ENCODE assay signal across 20 cellular contexts in genomic region chr6:115901896-115902295, GRCh38.
A peak's percentile ranks its signal among the peaks of the same experiment; 100 is the strongest.
DNase-seq lines count a peak whose midpoint lies in the region; TF ChIP-seq lines count a peak whose summit lies in the region.
"Had no signal": no experiment of that assay in that cellular context is flagged by ENCODE, and none has a peak within 500 bp of the region (broad histone marks: within the 10 kb centered on the region; RNA-seq: fewer than 3 reads in every experiment).

No MANE protein-coding gene starts in this region.

- no peaks in the 10 kb centered on the region for H3K9me3 Mint-ChIP-seq in neural crest cell
- H3K9me3 Mint-ChIP-seq in CD8-positive, alpha-beta memory T cell, result no peaks in the 10 kb centered on the region
- H3K9me3 Mint-ChIP-seq: GM23338 had no signal

- H3K4me1 ChIP-seq in CD8-positive, alpha-beta memory T cell (ENCODE audit: insufficient read depth, low read length), result no peaks in the 10 kb centered on the region
- H3K4me1 ChIP-seq in effector memory CD4-positive, alpha-beta T cell (ENCODE audit: control insufficient read depth, insufficient read depth, low read length, poor library complexity, severe bottlenecking), result no peaks in the 10 kb centered on the region

- POLR2A ChIA-PET in CD8-positive, alpha-beta memory T cell (lab: Charles Lee), result no interaction called here

- H3K27me3 ChIP-seq in CD8-positive, alpha-beta memory T cell (ENCODE audit: insufficient read depth, low read length, poor library complexity, severe bottlenecking), result no peaks in the 10 kb centered on the region
- no peaks in the 10 kb centered on the region for H3K27me3 ChIP-seq in H7 (ENCODE audit: control insufficient read depth, insufficient read depth, low read length)
- no peaks in the 10 kb centered on the region for H3K27me3 ChIP-seq in effector memory CD4-positive, alpha-beta T cell (replicated peaks; ENCODE audit: control insufficient read depth, insufficient read depth, low read length, poor library complexity, severe bottlenecking)

- H3K36me3 ChIP-seq in CD8-positive, alpha-beta memory T cell (ENCODE audit: insufficient read depth, low read length), result no peaks in the 10 kb centered on the region
- no peaks in the 10 kb centered on the region for H3K36me3 ChIP-seq in H7 (replicated peaks; ENCODE audit: control insufficient read depth, insufficient read depth, low read length)
- no peaks in the 10 kb centered on the region for H3K36me3 ChIP-seq in effector memory CD4-positive, alpha-beta T cell (ENCODE audit: control insufficient read depth, insufficient read depth, low read length)

- H3K27ac ChIP-seq in CD8-positive, alpha-beta memory T cell (ENCODE audit: low read depth, low read length), result no peak overlapping the region
- no peak overlapping the region for H3K27ac ChIP-seq in effector memory CD4-positive, alpha-beta T cell (ENCODE audit: insufficient read depth, low read length, poor library complexity, severe bottlenecking)

- H3K27ac Mint-ChIP-seq in neural crest cell (ENCODE audit: unreplicated experiment), result peak overlapping the region; percentile 17
- H3K27ac Mint-ChIP-seq in CD8-positive, alpha-beta memory T cell, result no peak overlapping the region
- H3K27ac Mint-ChIP-seq: CD14-positive monocyte, GM23338 had no signal

- TF ChIP-seq CTCF in neural crest cell (conservative IDR thresholded peaks at IDR 0.05), result no peak

- no peaks in the 10 kb centered on the region for H3K27me3 Mint-ChIP-seq in neural crest cell (ENCODE audit: low read depth)
- H3K27me3 Mint-ChIP-seq in CD8-positive, alpha-beta memory T cell, result peaks cover 0 to 3% of the 10 kb centered on the region in 2 donors

- no peak overlapping the region for H3K4me3 Mint-ChIP-seq in neural crest cell
- H3K4me3 Mint-ChIP-seq in CD8-positive, alpha-beta memory T cell, result no peak overlapping the region
- H3K4me3 Mint-ChIP-seq: CD14-positive monocyte, GM23338 had no signal

- no peak overlapping the region for H3K4me3 ChIP-seq in CD8-positive, alpha-beta memory T cell (ENCODE audit: low read length)
- no peak overlapping the region for H3K4me3 ChIP-seq in H7 (ENCODE audit: insufficient read depth, low read depth, low read length)
- no peak overlapping the region for H3K4me3 ChIP-seq in effector memory CD4-positive, alpha-beta T cell (ENCODE audit: insufficient read depth, low read depth, low read length, poor library complexity, severe bottlenecking)
- H3K4me3 ChIP-seq: GM23338, K562 had no signal

- CTCF ChIA-PET in CD8-positive, alpha-beta memory T cell (lab: Charles Lee), result no interaction called here

- DNase-seq in NCI-H1694 treated with DMSO at 0.1 percent for 48 hours (lab: John Stamatoyannopoulos, UW) (peak; percentile 20), NCI-H82 treated with DMSO at 0.1 percent for 48 hours (lab: John Stamatoyannopoulos, UW; ENCODE audit: unreplicated experiment) (peak; percentile 18), globus pallidus (ENCODE audit: low spot score) (peak; percentile 55), neural crest cell (ENCODE audit: low read depth, low spot score) (no peak), H7 (no peak), HuH-7.5 (ENCODE audit: low spot score) (no peak)
- no peak for DNase-seq in CD8-positive, alpha-beta memory T cell
- no peak for DNase-seq in effector memory CD4-positive, alpha-beta T cell
- DNase-seq: ACHN, DMS153, GF-D8, NCI-H1105, NCI-H187, NCI-H2107, NCI-H226, NCI-H526, SW 1271 had no signal

- H3K9me3 ChIP-seq in CD8-positive, alpha-beta memory T cell (ENCODE audit: low read length), result no peaks in the 10 kb centered on the region
- H3K9me3 ChIP-seq in effector memory CD4-positive, alpha-beta T cell (ENCODE audit: control insufficient read depth, low read length), result no peaks in the 10 kb centered on the region

- H3K4me1 Mint-ChIP-seq in neural crest cell, result no peaks in the 10 kb centered on the region
- H3K4me1 Mint-ChIP-seq in CD8-positive, alpha-beta memory T cell, result no peaks in the 10 kb centered on the region
- H3K4me1 Mint-ChIP-seq: CD14-positive monocyte, GM23338 had no signal

- H3K36me3 Mint-ChIP-seq in neural crest cell (ENCODE audit: low read depth), result no peaks in the 10 kb centered on the region
- H3K36me3 Mint-ChIP-seq in CD8-positive, alpha-beta memory T cell, result no peaks in the 10 kb centered on the region
- H3K36me3 Mint-ChIP-seq: CD14-positive monocyte had no signal

Comparison
In these comparisons a context has a peak if more than half of its experiments do, and no peak if none do; other contexts are left out.
1. DNase-seq: peak in NCI-H1694 treated with DMSO at 0.1 percent for 48 hours (single experiment), NCI-H82 treated with DMSO at 0.1 percent for 48 hours (single experiment) and globus pallidus (single experiment); none in neural crest cell (single experiment), CD8-positive, alpha-beta memory T cell (0 of 5), H7 (single experiment), effector memory CD4-positive, alpha-beta T cell (0 of 3) and HuH-7.5 (single experiment).